Comparison of ENCODE assay signal across 8 cellular contexts in the genomic region with DNA sequence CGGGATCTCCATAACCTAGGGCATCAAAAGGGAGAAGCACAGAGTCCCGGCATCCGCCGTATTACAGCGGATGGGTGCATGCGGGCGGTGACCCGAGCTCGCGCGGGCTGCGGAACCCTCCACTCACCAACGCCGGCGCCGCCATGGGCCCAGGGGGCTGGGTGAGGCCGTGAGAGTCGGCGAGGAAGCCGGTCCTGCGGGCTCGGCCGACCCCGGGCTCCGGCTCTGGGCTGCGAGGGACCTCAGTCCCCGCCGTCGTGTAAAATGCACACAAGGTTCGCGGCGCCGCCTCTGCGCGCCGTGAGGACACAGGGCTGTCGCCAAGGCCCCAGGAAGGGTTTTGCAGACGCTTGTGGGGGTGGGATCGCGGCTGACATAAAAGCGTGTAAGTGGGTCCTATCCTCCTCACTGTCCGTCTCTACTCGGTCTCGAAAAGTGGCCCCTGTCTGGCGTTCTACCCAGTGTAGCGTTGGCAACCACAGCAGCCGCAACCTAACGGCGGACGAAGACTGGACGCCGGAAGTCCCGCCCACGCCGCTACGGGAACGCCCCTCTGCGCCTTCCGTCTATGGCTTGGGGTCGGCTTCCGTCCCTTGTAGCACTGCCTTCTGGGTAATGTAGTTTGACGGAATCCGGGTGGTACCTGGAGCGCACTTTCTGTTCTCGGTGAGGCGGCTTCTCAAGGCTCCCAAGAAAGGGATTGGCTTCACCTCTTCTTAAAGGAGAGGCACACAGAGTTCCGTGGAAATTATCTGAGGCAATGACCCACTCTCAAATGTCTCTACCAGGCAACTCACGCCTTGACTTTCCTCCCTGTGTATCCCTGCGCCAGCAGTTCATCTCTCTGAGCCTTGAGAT. TPM values are rescaled to one million over a fixed set of nuclear protein-coding genes. Genes with fewer than 3 reads are reported as not detected.
A peak's percentile ranks its signal among the peaks of the same experiment; 100 is the strongest.
DNase-seq lines count a peak whose midpoint lies in the region; ATAC-seq and TF ChIP-seq lines count a peak whose summit lies in the region.

A gene (minus strand): TSS at position 519 of the 858 bp plus-strand sequence. CDS start 374 bp downstream, at position 145.

- TSS peak; percentile 44 for BruUV-seq in Calu3 (replicated peaks; lab: Mats Ljungman, UMichigan)

- TF ChIP-seq CTCF in Calu3 (IDR thresholded peaks at IDR 0.05; ENCODE audit: unreplicated experiment) (no peak), fibroblast of lung (conservative IDR thresholded peaks at IDR 0.05 in 1 of 2, IDR thresholded peaks at IDR 0.05 in 1 of 2; ENCODE audit: low read depth in 1 of 2, low read length in 2 of 2) (no peak)

- peaks cover 9% of the 10 kb centered on the region for H3K9me3 Mint-ChIP-seq in Calu3 (ENCODE audit: low read depth, unreplicated experiment)
- peaks cover 4 to 6% of the 10 kb centered on the region in 2 donors for H3K9me3 Mint-ChIP-seq in activated T-cell treated with anti-CD3 and anti-CD28 coated beads, Interleukin-2, amount 50 U/mL, for 72 hours
- peaks cover 0 to 11% (median 4%) of the 10 kb centered on the region in 7 donors for H3K9me3 Mint-ChIP-seq in naive B cell
- H3K9me3 Mint-ChIP-seq in stimulated activated effector memory CD8-positive, alpha-beta T cell treated with anti-CD3 and anti-CD28 coated beads, Interleukin-12 subunit alpha, Interleukin-12 subunit beta, amount 100 ng/mL, for 72 hours, result no peaks in the 10 kb centered on the region

- H2AFZ ChIP-seq in fibroblast of lung (ENCODE audit: low read length), result peak within 1 kb of the TSS; percentile 96

- H3K27me3 Mint-ChIP-seq in Calu3 (ENCODE audit: unreplicated experiment) (no peaks in the 10 kb centered on the region), naive B cell (peaks cover 19 to 28% (median 21%) of the 10 kb centered on the region in 3 donors)
- peaks cover 7% of the 10 kb centered on the region for H3K27me3 Mint-ChIP-seq in activated T-cell treated with anti-CD3 and anti-CD28 coated beads, Interleukin-2, amount 50 U/mL, for 72 hours (ENCODE audit: low read depth)

- peak within 1 kb of the TSS; percentile 59 for H3K27ac ChIP-seq in fibroblast of lung (ENCODE audit: insufficient read depth, low read length)

- H3K4me3 Mint-ChIP-seq in Calu3 (ENCODE audit: low read depth, unreplicated experiment) (peak within 1 kb of the TSS; percentile 81), naive B cell (peak within 1 kb of the TSS; percentile 88 to 98 (median 96))
- H3K4me3 Mint-ChIP-seq in activated T-cell treated with anti-CD3 and anti-CD28 coated beads, Interleukin-2, amount 50 U/mL, for 72 hours, result peak within 1 kb of the TSS; percentile 79 to 91
- H3K4me3 Mint-ChIP-seq in stimulated activated effector memory CD8-positive, alpha-beta T cell treated with anti-CD3 and anti-CD28 coated beads, Interleukin-12 subunit alpha, Interleukin-12 subunit beta, amount 100 ng/mL, for 72 hours, result peak within 1 kb of the TSS; percentile 85

- H3K4me1 Mint-ChIP-seq in Calu3 (ENCODE audit: low read depth, unreplicated experiment) (peaks cover 11% of the 10 kb centered on the region), naive B cell (peaks cover 15 to 23% (median 17%) of the 10 kb centered on the region in 3 donors)
- H3K4me1 Mint-ChIP-seq in activated T-cell treated with anti-CD3 and anti-CD28 coated beads, Interleukin-2, amount 50 U/mL, for 72 hours (ENCODE audit: low read depth), result peaks cover 14% of the 10 kb centered on the region
- H3K4me1 Mint-ChIP-seq in stimulated activated effector memory CD8-positive, alpha-beta T cell treated with anti-CD3 and anti-CD28 coated beads, Interleukin-12 subunit alpha, Interleukin-12 subunit beta, amount 100 ng/mL, for 72 hours, result peaks cover 17% of the 10 kb centered on the region

- no peaks in the 10 kb centered on the region for H4K20me1 ChIP-seq in fibroblast of lung (ENCODE audit: control insufficient read depth, extremely low read depth, insufficient read depth, low read length)

- intact Hi-C loops in Calu3 (cut with micrococcal nuclease; ENCODE audit: unreplicated experiment), result loop anchor here (10.0 kb wide), 1 partner anchor 192 kb away; a partner anchor contains a TSS

- H3K27ac Mint-ChIP-seq in Calu3 (ENCODE audit: unreplicated experiment), result no peak within 1 kb of the TSS
- peak within 1 kb of the TSS; percentile 61 for H3K27ac Mint-ChIP-seq in activated T-cell treated with anti-CD3 and anti-CD28 coated beads, Interleukin-2, amount 50 U/mL, for 72 hours
- peak within 1 kb of the TSS; percentile 31 to 97 (median 95) for H3K27ac Mint-ChIP-seq in naive B cell
- peak within 1 kb of the TSS; percentile 88 for H3K27ac Mint-ChIP-seq in stimulated activated effector memory CD8-positive, alpha-beta T cell treated with anti-CD3 and anti-CD28 coated beads, Interleukin-12 subunit alpha, Interleukin-12 subunit beta, amount 100 ng/mL, for 72 hours

- no peaks in the 10 kb centered on the region for H3K79me2 ChIP-seq in fibroblast of lung (ENCODE audit: control insufficient read depth, insufficient read depth, low read length)

- H3K4me2 ChIP-seq in fibroblast of lung (ENCODE audit: extremely low read depth, insufficient read depth, low read length), result peak within 1 kb of the TSS; percentile 28

- no peaks in the 10 kb centered on the region for H3K27me3 ChIP-seq in fibroblast of lung (ENCODE audit: control insufficient read depth, insufficient read depth, low read length)

- H3K36me3 ChIP-seq in fibroblast of lung (ENCODE audit: control insufficient read depth, insufficient read depth, low read length), result peaks cover 2% of the 10 kb centered on the region

- H3K9me3 ChIP-seq in fibroblast of lung (ENCODE audit: control insufficient read depth, insufficient read depth, low read depth, low read length), result no peaks in the 10 kb centered on the region

- H3K36me3 Mint-ChIP-seq in Calu3 (ENCODE audit: insufficient read depth, unreplicated experiment) (peaks cover 22% of the 10 kb centered on the region), naive B cell (peaks cover 0 to 5% of the 10 kb centered on the region in 2 donors)
- peaks cover 5 to 10% of the 10 kb centered on the region in 2 donors for H3K36me3 Mint-ChIP-seq in activated T-cell treated with anti-CD3 and anti-CD28 coated beads, Interleukin-2, amount 50 U/mL, for 72 hours (ENCODE audit: insufficient read depth in 2 of 2)
- H3K36me3 Mint-ChIP-seq in stimulated activated effector memory CD8-positive, alpha-beta T cell treated with anti-CD3 and anti-CD28 coated beads, Interleukin-12 subunit alpha, Interleukin-12 subunit beta, amount 100 ng/mL, for 72 hours, result peaks cover 4% of the 10 kb centered on the region

- ATAC-seq in GM21367 (IDR thresholded peaks at IDR 0.05; ENCODE audit: unreplicated experiment) (peak; percentile 90), naive B cell (ENCODE audit: low read depth in 2 of 2) (peak; percentile 99)
- ATAC-seq in activated T-cell treated with anti-CD3 and anti-CD28 coated beads, Interleukin-2, amount 50 U/mL, for 72 hours (replicated peaks in 1 of 2), result peak; percentile 97 to 98
- ATAC-seq in stimulated activated effector memory CD8-positive, alpha-beta T cell treated with anti-CD3 and anti-CD28 coated beads, Interleukin-12 subunit alpha, Interleukin-12 subunit beta, amount 100 ng/mL, for 72 hours, result peak; percentile 98

- CTCF ChIA-PET in Calu3 (lab: Charles Lee), result no interaction called here

- H3K4me1 ChIP-seq in fibroblast of lung (ENCODE audit: control insufficient read depth, extremely low read depth, insufficient read depth, low read length), result no peaks in the 10 kb centered on the region

- peak within 1 kb of the TSS; percentile 58 to 90 (median 80) for H3K4me3 ChIP-seq in fibroblast of lung (replicated peaks in 1 of 4; ENCODE audit: control extremely low read depth in 1 of 4, insufficient read depth in 1 of 4, low read depth in 3 of 4, low read length in 4 of 4)

- peak; percentile 94 for DNase-seq in Calu3
- DNase-seq in HT1080 (ENCODE audit: low read depth), result peak; percentile 86
- peak; percentile 98 for DNase-seq in OCI-M1 (lab: John Stamatoyannopoulos, UW)
- DNase-seq in activated T-cell treated with anti-CD3 and anti-CD28 coated beads, Interleukin-2, amount 50 U/mL, for 72 hours, result peak; percentile 92 to 93
- DNase-seq in fibroblast of lung (ENCODE audit: low read depth in 2 of 2), result peak; percentile 88 to 91
- peak; percentile 88 for DNase-seq in naive B cell
- peak; percentile 79 to 93 for DNase-seq in stimulated activated effector memory CD8-positive, alpha-beta T cell treated with anti-CD3 and anti-CD28 coated beads, Interleukin-12 subunit alpha, Interleukin-12 subunit beta, amount 100 ng/mL, for 72 hours (ENCODE audit: low spot score in 2 of 2)

- peak within 1 kb of the TSS; percentile 68 for H3K9ac ChIP-seq in fibroblast of lung (ENCODE audit: insufficient read depth, low read length)

RNA-seq across cellular contexts. Expression of the gene that starts here (rescaled TPM):
- total RNA-seq in Calu3 (2022) (4.9 and 6.2 TPM in 2 replicates), fibroblast of lung (4.9 and 5.4 TPM in 2 replicates)
- 7.0 and 7.2 TPM in 2 replicates for total RNA-seq in HT1080 (2014; rRNA removed; shearing (Covaris generic))
- 6.3 and 6.5 TPM in 2 replicates for polyA plus RNA-seq in HT1080 (2015; cell fraction: cytosol; rRNA removed)
- 10.5 and 10.7 TPM in 2 replicates for polyA plus RNA-seq in HT1080 (2015; cell fraction: nucleus; rRNA removed)
- 1 to 10 TPM; 5.2 to 5.3 TPM for total RNA-seq in activated T-cell treated with anti-CD3 and anti-CD28 coated beads, Interleukin-2, amount 50 U/mL, for 72 hours
- polyA plus RNA-seq in fibroblast of lung (4.0 and 4.1 TPM in 2 replicates), naive B cell (ENCODE audit: low read depth in 6 of 6) (10 to 100 TPM in 1 of 6 donors, 1 to 10 TPM in 5; 6.5 to 13.9 (median 8.1) TPM)
- polyA plus RNA-seq in fibroblast of lung (2012), result 4.3 and 5.9 TPM in 2 replicates
- polyA minus RNA-seq in fibroblast of lung (ENCODE audit: low replicate concordance), result 3.1 and 7.7 TPM in 2 replicates

Comparison
In these comparisons a context has a peak if more than half of its experiments do, and no peak if none do; other contexts are left out.
1. Peak in every context shown above with its lines: DNase-seq, ATAC-seq, H3K4me3 ChIP-seq and H3K27ac ChIP-seq.